In genomic region chr17:79423811-79424465, GRCh38 we compare ENCODE assay signal across 24 cellular contexts.
"Had no signal": no experiment of that assay in that cellular context is flagged by ENCODE, and none has a peak within 500 bp of the region (broad histone marks: within the 10 kb centered on the region; RNA-seq: fewer than 3 reads in every experiment).

No MANE protein-coding gene starts in this region.

- FAIRE-seq: endometrium, frontal cortex, kidney had no signal

- H3K36me3 ChIP-seq: colonic mucosa, esophagus squamous epithelium, prostate gland, right atrium auricular region, sigmoid colon, thoracic aorta, tibial nerve, upper lobe of left lung, uterus had no signal

- H3K4me1 Mint-ChIP-seq: memory B cell; stimulated activated effector memory CD8-positive, alpha-beta T cell treated with anti-CD3 and anti-CD28 coated beads, Interleukin-12 subunit alpha, Interleukin-12 subunit beta, amount 100 ng/mL, for 72 hours had no signal

- ATAC-seq: left lobe of liver; natural killer cell; stimulated activated effector memory CD8-positive, alpha-beta T cell treated with anti-CD3 and anti-CD28 coated beads, Interleukin-12 subunit alpha, Interleukin-12 subunit beta, amount 100 ng/mL, for 72 hours had no signal

- H3K4me3 ChIP-seq: colonic mucosa, esophagus squamous epithelium, lung, prostate gland, right atrium auricular region, sigmoid colon, thoracic aorta, tibial nerve, upper lobe of left lung, uterus had no signal

- H3K36me3 Mint-ChIP-seq: memory B cell; natural killer cell; stimulated activated effector memory CD8-positive, alpha-beta T cell treated with anti-CD3 and anti-CD28 coated beads, Interleukin-12 subunit alpha, Interleukin-12 subunit beta, amount 100 ng/mL, for 72 hours had no signal

- DNase-seq: colonic mucosa; effector memory CD4-positive, alpha-beta T cell; erythroblast; esophagus squamous epithelium; natural killer cell; sigmoid colon; stimulated activated CD4-positive, alpha-beta T cell treated with anti-CD3 and anti-CD28 coated beads, Interleukin-2, amount 100 ng/mL, for 24 hours; stimulated activated CD4-positive, alpha-beta T cell treated with anti-CD3 and anti-CD28 coated beads, Interleukin-4, amount 100 ng/mL, for 24 hours; stimulated activated naive CD4-positive, alpha-beta T cell treated with Interleukin-2 at 50 U/mL for 16 hours; uterus had no signal

- H3K27ac ChIP-seq: colonic mucosa, esophagus squamous epithelium, prostate gland, right atrium auricular region, sigmoid colon, thoracic aorta, tibial nerve, upper lobe of left lung, uterus had no signal

- H3K4me3 Mint-ChIP-seq: dendritic cell treated with granulocyte-macrophage colony-stimulating factor and Interleukin-4, amounts not matched to agents 40 ng/mL and 50 ng/mL, for 4 days; memory B cell; natural killer cell; neural crest cell; stimulated activated effector memory CD8-positive, alpha-beta T cell treated with anti-CD3 and anti-CD28 coated beads, Interleukin-12 subunit alpha, Interleukin-12 subunit beta, amount 100 ng/mL, for 72 hours had no signal

- H3K9me3 Mint-ChIP-seq: dendritic cell treated with granulocyte-macrophage colony-stimulating factor and Interleukin-4, amounts not matched to agents 40 ng/mL and 50 ng/mL, for 4 days; memory B cell; natural killer cell; neural crest cell; stimulated activated effector memory CD8-positive, alpha-beta T cell treated with anti-CD3 and anti-CD28 coated beads, Interleukin-12 subunit alpha, Interleukin-12 subunit beta, amount 100 ng/mL, for 72 hours had no signal

- H3K27ac Mint-ChIP-seq: dendritic cell treated with granulocyte-macrophage colony-stimulating factor and Interleukin-4, amounts not matched to agents 40 ng/mL and 50 ng/mL, for 4 days; memory B cell; natural killer cell; stimulated activated effector memory CD8-positive, alpha-beta T cell treated with anti-CD3 and anti-CD28 coated beads, Interleukin-12 subunit alpha, Interleukin-12 subunit beta, amount 100 ng/mL, for 72 hours had no signal

- H3K27me3 ChIP-seq: colonic mucosa, right atrium auricular region, sigmoid colon, tibial nerve, upper lobe of left lung, uterus had no signal

- H3K4me1 ChIP-seq: colonic mucosa, prostate gland, right atrium auricular region, tibial nerve, upper lobe of left lung, uterus had no signal

- H3K9me3 ChIP-seq: colonic mucosa, esophagus squamous epithelium, prostate gland, right atrium auricular region, sigmoid colon, thoracic aorta, tibial nerve, upper lobe of left lung, uterus had no signal
